In genomic region chr14:20848955-20849570, GRCh38 we compare ENCODE assay signal across 1 cellular context.
TF ChIP-seq lines count a peak whose summit lies in the region.

No MANE protein-coding gene starts in this region.

TF ChIP-seq in HepG2, 621 proteins besides CTCF, POLR2A, EP300 and RAD21 (continued from another document):
- TF ChIP-seq ZHX2 (IDR thresholded peaks at IDR 0.05; ENCODE audit: low read depth) (no peak), ZHX2 (CRISPR knock-in tag; IDR thresholded peaks at IDR 0.05; ENCODE audit: borderline replicate concordance) (no peak), ZIK1 (CRISPR knock-in tag; IDR thresholded peaks at IDR 0.05; ENCODE audit: borderline replicate concordance, low read depth) (no peak), SATB2 (CRISPR knock-in tag; IDR thresholded peaks at IDR 0.05) (no peak), RBM39 (IDR thresholded peaks at IDR 0.05; ENCODE audit: low read depth, low read length, poor library complexity, severe bottlenecking) (no peak), FOSL1 (CRISPR knock-in tag; IDR thresholded peaks at IDR 0.05; ENCODE audit: borderline replicate concordance) (no peak)
